In genomic region chr1:62233926-62234450, GRCh38 we compare ENCODE assay signal across 22 cellular contexts. TPM values are rescaled to one million over a fixed set of nuclear protein-coding genes. Genes with fewer than 3 reads are reported as not detected.
"Had no signal": no experiment of that assay in that cellular context is flagged by ENCODE, and none has a peak within 500 bp of the region (broad histone marks: within the 10 kb centered on the region; RNA-seq: fewer than 3 reads in every experiment).

No MANE protein-coding gene starts in this region.

- H2AFZ ChIP-seq: neural progenitor cell, parathyroid adenoma had no signal

- DNase-seq: colonic mucosa; dermis blood vessel endothelial cell; erythroblast; heart left ventricle; hippocampal formation; left colon; mucosa of descending colon; naive thymus-derived CD8-positive, alpha-beta T cell; occipital lobe; psoas muscle; retina; right lobe of liver; stimulated activated CD4-positive, alpha-beta T cell treated with anti-CD3 and anti-CD28 coated beads, Interleukin-4, amount 100 ng/mL, for 1 hour; stimulated activated CD8-positive, alpha-beta memory T cell treated with anti-CD3 and anti-CD28 coated beads, Interleukin-4, amount 100 ng/mL, for 48 hours; tibial artery had no signal

- H3K4me3 ChIP-seq: colonic mucosa, heart left ventricle, mucosa of descending colon, neural progenitor cell, psoas muscle, right lobe of liver, tibial artery had no signal

- H3K27ac Mint-ChIP-seq: stimulated activated effector memory CD8-positive, alpha-beta T cell treated with anti-CD3 and anti-CD28 coated beads, Interleukin-12 subunit alpha, Interleukin-12 subunit beta, amount 100 ng/mL, for 72 hours; stimulated activated naive CD8-positive, alpha-beta T cell treated with anti-CD3 and anti-CD28 coated beads, Interleukin-15, Interleukin-2, amounts not matched to agents 100 ng/mL and 50 ng/mL, for 24 hours had no signal

- ATAC-seq: heart left ventricle; left colon; mucosa of descending colon; naive thymus-derived CD8-positive, alpha-beta T cell; psoas muscle; right lobe of liver; stimulated activated effector memory CD8-positive, alpha-beta T cell treated with anti-CD3 and anti-CD28 coated beads, Interleukin-12 subunit alpha, Interleukin-12 subunit beta, amount 100 ng/mL, for 72 hours had no signal

- H3K4me3 Mint-ChIP-seq: naive thymus-derived CD8-positive, alpha-beta T cell; neural progenitor cell; stimulated activated effector memory CD8-positive, alpha-beta T cell treated with anti-CD3 and anti-CD28 coated beads, Interleukin-12 subunit alpha, Interleukin-12 subunit beta, amount 100 ng/mL, for 72 hours; stimulated activated naive CD8-positive, alpha-beta T cell treated with anti-CD3 and anti-CD28 coated beads, Interleukin-15, Interleukin-2, amounts not matched to agents 100 ng/mL and 50 ng/mL, for 24 hours had no signal

- H3K4me1 Mint-ChIP-seq: naive thymus-derived CD8-positive, alpha-beta T cell; stimulated activated effector memory CD8-positive, alpha-beta T cell treated with anti-CD3 and anti-CD28 coated beads, Interleukin-12 subunit alpha, Interleukin-12 subunit beta, amount 100 ng/mL, for 72 hours had no signal

- FAIRE-seq: frontal cortex had no signal

- H3K9me3 ChIP-seq: colonic mucosa, heart left ventricle, mucosa of descending colon, psoas muscle, right lobe of liver, tibial artery had no signal

- H3K27me3 ChIP-seq: colonic mucosa, heart left ventricle, neural progenitor cell, right lobe of liver had no signal

- H3K4me2 ChIP-seq: neural progenitor cell had no signal

- H3K27ac ChIP-seq: colonic mucosa, heart left ventricle, neural progenitor cell, parathyroid adenoma, psoas muscle, right lobe of liver, tibial artery had no signal

- H3K4me1 ChIP-seq: colonic mucosa, heart left ventricle, parathyroid adenoma, psoas muscle, right lobe of liver, tibial artery had no signal

- H3K9ac ChIP-seq: neural progenitor cell, parathyroid adenoma had no signal

- H3K79me2 ChIP-seq: parathyroid adenoma had no signal

- H3K9me3 Mint-ChIP-seq: naive thymus-derived CD8-positive, alpha-beta T cell; neural progenitor cell; stimulated activated effector memory CD8-positive, alpha-beta T cell treated with anti-CD3 and anti-CD28 coated beads, Interleukin-12 subunit alpha, Interleukin-12 subunit beta, amount 100 ng/mL, for 72 hours; stimulated activated naive CD8-positive, alpha-beta T cell treated with anti-CD3 and anti-CD28 coated beads, Interleukin-15, Interleukin-2, amounts not matched to agents 100 ng/mL and 50 ng/mL, for 24 hours had no signal

- H3K36me3 Mint-ChIP-seq: naive thymus-derived CD8-positive, alpha-beta T cell; neural progenitor cell; stimulated activated effector memory CD8-positive, alpha-beta T cell treated with anti-CD3 and anti-CD28 coated beads, Interleukin-12 subunit alpha, Interleukin-12 subunit beta, amount 100 ng/mL, for 72 hours had no signal

- H3K36me3 ChIP-seq: colonic mucosa, heart left ventricle, neural progenitor cell, right lobe of liver, tibial artery had no signal

RNA-seq across cellular contexts. Expression of gene L1TD1, which starts 39.3 kb away (rescaled TPM):
- total RNA-seq: cerebellum; dermis blood vessel endothelial cell; glomerular endothelial cell; naive thymus-derived CD8-positive, alpha-beta T cell; occipital lobe had no signal
- polyA plus RNA-seq: naive thymus-derived CD8-positive, alpha-beta T cell had no signal
